Comparison of ENCODE assay signal across 10 cellular contexts in genomic region chr2:75465317-75465998, GRCh38.
DNase-seq lines count a peak whose midpoint lies in the region; ATAC-seq and TF ChIP-seq lines count a peak whose summit lies in the region.
"Had no signal": no experiment of that assay in that cellular context is flagged by ENCODE, and none has a peak within 500 bp of the region (broad histone marks: within the 10 kb centered on the region; RNA-seq: fewer than 3 reads in every experiment).

No MANE protein-coding gene starts in this region.

- ATAC-seq in HG03521 (IDR thresholded peaks at IDR 0.05; ENCODE audit: unreplicated experiment) (no peak), GM19467 (IDR thresholded peaks at IDR 0.05; ENCODE audit: unreplicated experiment) (no peak)

- no peak overlapping the region for H3K4me3 ChIP-seq in epithelial cell of esophagus (ENCODE audit: low read length)
- no peak overlapping the region for H3K4me3 ChIP-seq in retinal pigment epithelial cell (ENCODE audit: low read length)
- H3K4me3 ChIP-seq: esophagus squamous epithelium had no signal

- DNase-seq in NCI-H2196 (lab: John Stamatoyannopoulos, UW; ENCODE audit: unreplicated experiment) (peak; percentile 7), NCI-H2196 treated with DMSO at 0.1 percent for 48 hours (lab: John Stamatoyannopoulos, UW; ENCODE audit: unreplicated experiment) (no peak), NCI-H748 treated with DMSO at 0.1 percent for 48 hours (lab: John Stamatoyannopoulos, UW) (peak; percentile 22), epithelial cell of esophagus (ENCODE audit: low read depth) (peak; percentile 49), retinal pigment epithelial cell (ENCODE audit: low read depth) (peak; percentile 19), hypothalamus (lab: John Stamatoyannopoulos, UW) (no peak)
- DNase-seq: esophagus squamous epithelium, MV-4-11 had no signal

- TF ChIP-seq CTCF in epithelial cell of esophagus (IDR thresholded peaks at IDR 0.05; ENCODE audit: insufficient read depth, low read depth, low read length, missing control alignments), result peak; percentile 76
- TF ChIP-seq CTCF in retinal pigment epithelial cell (conservative IDR thresholded peaks at IDR 0.05; ENCODE audit: low read depth, low read length), result peak; percentile 83

Comparison
In these comparisons a context has a peak if more than half of its experiments do, and no peak if none do; other contexts are left out.
1. DNase-seq: peak in NCI-H2196 (single experiment), NCI-H748 treated with DMSO at 0.1 percent for 48 hours (single experiment), epithelial cell of esophagus (single experiment) and retinal pigment epithelial cell (single experiment); none in NCI-H2196 treated with DMSO at 0.1 percent for 48 hours (single experiment) and hypothalamus (0 of 51).